In the genomic region with DNA sequence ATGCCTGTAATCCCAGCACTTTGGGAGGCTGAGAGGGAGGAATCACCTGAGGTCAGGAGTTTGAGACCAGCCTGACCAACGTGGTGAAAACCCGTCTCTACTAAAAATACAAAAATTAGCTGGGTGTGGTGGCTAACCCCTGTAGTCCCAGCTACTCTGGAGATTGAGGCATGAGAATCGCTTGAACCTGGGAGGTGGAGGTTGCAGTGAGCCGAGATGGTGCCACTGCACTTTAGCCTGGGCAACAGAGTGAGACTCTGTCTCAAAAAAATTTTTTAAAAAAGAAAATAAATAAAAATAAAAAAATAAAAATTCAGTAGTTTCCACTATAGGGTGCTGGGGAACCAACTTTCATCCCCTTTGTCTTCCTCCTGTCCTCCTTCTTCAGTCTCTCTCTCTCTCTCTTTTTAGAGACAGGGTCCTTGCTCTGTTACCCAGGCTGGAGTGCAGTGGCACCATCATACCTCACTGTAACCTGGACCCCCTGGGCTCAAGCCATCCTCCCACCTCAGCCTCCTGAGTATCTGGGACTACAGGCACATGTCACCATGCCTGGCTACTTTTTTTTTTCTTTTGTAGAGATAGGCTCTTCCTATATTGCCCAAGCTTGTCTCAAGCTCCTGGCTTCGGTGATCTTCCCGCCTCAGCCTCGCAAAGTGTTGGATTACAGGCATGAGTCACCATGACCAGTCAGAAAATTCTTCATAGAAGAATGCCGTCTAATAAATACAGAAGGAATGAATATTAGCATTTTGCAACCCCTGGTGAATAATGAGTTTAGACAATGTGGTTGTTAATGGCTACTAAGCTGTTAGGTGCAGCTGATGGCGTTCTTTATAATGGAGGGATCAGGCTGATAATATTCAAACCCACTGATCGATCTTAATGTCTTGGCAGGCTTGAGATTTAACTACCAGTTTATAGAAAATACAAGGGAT, we compare ENCODE assay signal across 9 cellular contexts. TPM values are rescaled to one million over a fixed set of nuclear protein-coding genes. Genes with fewer than 3 reads are reported as not detected.
DNase-seq lines count a peak whose midpoint lies in the region; ATAC-seq and TF ChIP-seq lines count a peak whose summit lies in the region.
"Had no signal": no experiment of that assay in that cellular context is flagged by ENCODE, and none has a peak within 500 bp of the region (broad histone marks: within the 10 kb centered on the region; RNA-seq: fewer than 3 reads in every experiment).

No MANE protein-coding gene starts in this region.

- H3K18ac ChIP-seq in mesendoderm (ENCODE audit: low read length): no peak overlapping the region

- CTCF ChIA-PET in CD8-positive, alpha-beta memory T cell (lab: Charles Lee): no interaction called here

- intact Hi-C loops in spleen (cut with DNase I; ENCODE audit: low total_unique reads): no loop called here

- H3K4me1 ChIP-seq in CD8-positive, alpha-beta memory T cell (ENCODE audit: insufficient read depth, low read length): no peaks in the 10 kb centered on the region
- H3K4me1 ChIP-seq in mesendoderm (ENCODE audit: control insufficient read depth, low read depth, low read length): peaks cover 3% of the 10 kb centered on the region
- H3K4me1 ChIP-seq in spleen: no peaks in the 10 kb centered on the region

- no peak overlapping the region for H3K4ac ChIP-seq in mesendoderm (ENCODE audit: low read depth, low read length)

- H2BK5ac ChIP-seq in mesendoderm (ENCODE audit: low read length): no peak overlapping the region

- TF ChIP-seq POLR2A in spleen (IDR thresholded peaks at IDR 0.05): no peak

- POLR2A ChIA-PET in CD8-positive, alpha-beta memory T cell (lab: Charles Lee): no interaction called here

- no peak overlapping the region for H4K8ac ChIP-seq in mesendoderm (ENCODE audit: low read depth, low read length)

- H3K27me3 Mint-ChIP-seq in CD8-positive, alpha-beta memory T cell: peaks cover 5 to 33% of the 10 kb centered on the region in 2 donors

- H3K4me3 ChIP-seq in CD8-positive, alpha-beta memory T cell (ENCODE audit: low read length): no peak overlapping the region
- H3K4me3 ChIP-seq in astrocyte of the spinal cord (ENCODE audit: low read depth, low read length): no peak overlapping the region
- no peak overlapping the region for H3K4me3 ChIP-seq in mesendoderm (ENCODE audit: low read length)
- no peak overlapping the region for H3K4me3 ChIP-seq in spleen

- no peaks in the 10 kb centered on the region for H3K79me2 ChIP-seq in mesendoderm (ENCODE audit: control insufficient read depth, insufficient read depth, low read length)

- H3K9ac ChIP-seq in mesendoderm (ENCODE audit: low read length): no peak overlapping the region

- H3K79me1 ChIP-seq in mesendoderm (ENCODE audit: low read length): no peaks in the 10 kb centered on the region

- H3K27ac Mint-ChIP-seq in CD8-positive, alpha-beta memory T cell: no peak overlapping the region
- H3K27ac Mint-ChIP-seq: activated T-cell treated with anti-CD3 and anti-CD28 coated beads, Interleukin-2, amount 50 U/mL, for 24 hours had no signal

- no peak overlapping the region for H2BK15ac ChIP-seq in mesendoderm (replicated peaks; ENCODE audit: low read depth)

- ATAC-seq in HG03097 (IDR thresholded peaks at IDR 0.05; ENCODE audit: low FRiP score, unreplicated experiment) (no peak), GM21723 (IDR thresholded peaks at IDR 0.05; ENCODE audit: unreplicated experiment) (no peak)

- no peaks in the 10 kb centered on the region for H3K36me3 Mint-ChIP-seq in CD8-positive, alpha-beta memory T cell

- peak overlapping the region; percentile 27 for H3K27ac ChIP-seq in CD8-positive, alpha-beta memory T cell (ENCODE audit: low read depth, low read length)
- no peak overlapping the region for H3K27ac ChIP-seq in mesendoderm (ENCODE audit: low read depth, low read length)
- no peak overlapping the region for H3K27ac ChIP-seq in spleen

- H3K4me1 Mint-ChIP-seq in CD8-positive, alpha-beta memory T cell: peaks cover 1 to 4% (median 3%) of the 10 kb centered on the region in 3 donors

- TF ChIP-seq CTCF in astrocyte of the spinal cord (IDR thresholded peaks at IDR 0.05; ENCODE audit: low read depth, low read length): no peak
- no peak for TF ChIP-seq CTCF in spleen (IDR thresholded peaks at IDR 0.05 in 8 of 11, conservative IDR thresholded peaks at IDR 0.05 in 3 of 11)

- no peaks in the 10 kb centered on the region for H3K36me3 ChIP-seq in CD8-positive, alpha-beta memory T cell (ENCODE audit: insufficient read depth, low read length)
- H3K36me3 ChIP-seq in mesendoderm (ENCODE audit: control insufficient read depth, insufficient read depth, low read length) (no peaks in the 10 kb centered on the region), spleen (no peaks in the 10 kb centered on the region)

- no peaks in the 10 kb centered on the region for H3K9me3 Mint-ChIP-seq in CD8-positive, alpha-beta memory T cell
- H3K9me3 Mint-ChIP-seq: activated T-cell treated with anti-CD3 and anti-CD28 coated beads, Interleukin-2, amount 50 U/mL, for 24 hours had no signal

- no peak overlapping the region for H4K5ac ChIP-seq in mesendoderm (ENCODE audit: low read length)

- H3K27me3 ChIP-seq in CD8-positive, alpha-beta memory T cell (ENCODE audit: insufficient read depth, low read length, poor library complexity, severe bottlenecking): no peaks in the 10 kb centered on the region
- no peaks in the 10 kb centered on the region for H3K27me3 ChIP-seq in mesendoderm (ENCODE audit: insufficient read depth, low read length, poor library complexity)
- H3K27me3 ChIP-seq in spleen (replicated peaks in 1 of 7): peaks cover 0 to 9% (median 0%) of the 10 kb centered on the region in 7 donors

- H2AK5ac ChIP-seq in mesendoderm (ENCODE audit: low read length): no peak overlapping the region

- H2BK120ac ChIP-seq in mesendoderm (ENCODE audit: low read depth, low read length): no peak overlapping the region

- no peak for DNase-seq in CD8-positive, alpha-beta memory T cell
- DNase-seq in HT1080 (ENCODE audit: low read depth) (peak; percentile 91), astrocyte of the spinal cord (ENCODE audit: low read depth, low spot score) (peak; percentile 84), mesendoderm (peak; percentile 76), retina (no peak), spleen (no peak)
- DNase-seq: activated T-cell treated with anti-CD3 and anti-CD28 coated beads, Interleukin-2, amount 50 U/mL, for 24 hours had no signal

- no peak overlapping the region for H3K23ac ChIP-seq in mesendoderm (ENCODE audit: low read length)

- H3K4me2 ChIP-seq in mesendoderm (ENCODE audit: low read length): no peak overlapping the region

- H3K9me3 ChIP-seq in CD8-positive, alpha-beta memory T cell (ENCODE audit: low read length): no peaks in the 10 kb centered on the region
- no peaks in the 10 kb centered on the region for H3K9me3 ChIP-seq in spleen

- WGBS in mesendoderm (ENCODE audit: extremely low coverage, insufficient coverage, low lambda C conversion rate): no CpG with 5 or more reads among the region's 10 CpGs
- WGBS in spleen, 5 donors: 77 to 91% (median 85%) methylated on average over 10 of the region's 10 CpGs

- H3K56ac ChIP-seq in mesendoderm (ENCODE audit: low read length): no peak overlapping the region

- no peak overlapping the region for H3K4me3 Mint-ChIP-seq in CD8-positive, alpha-beta memory T cell
- H3K4me3 Mint-ChIP-seq: activated T-cell treated with anti-CD3 and anti-CD28 coated beads, Interleukin-2, amount 50 U/mL, for 24 hours had no signal

- in situ Hi-C loops in astrocyte of the spinal cord (cut with HindIII; ENCODE audit: low sequenced_read_pairs): no loop called here

RNA-seq across cellular contexts. Expression of a gene that starts 20.6 kb away (rescaled TPM):
- under 1 TPM; 0.07 to 0.09 TPM for total RNA-seq in CD8-positive, alpha-beta memory T cell
- not detected for polyA plus RNA-seq in CD8-positive, alpha-beta memory T cell
- total RNA-seq in HT1080 (2014; rRNA removed; shearing (Covaris generic)): 0.27 and 0.40 TPM in 2 replicates
- polyA plus RNA-seq in HT1080 (2015; cell fraction: cytosol; rRNA removed): 0.19 and 0.66 TPM in 2 replicates
- polyA plus RNA-seq in HT1080 (2015; cell fraction: nucleus; rRNA removed): 0.57 and 1.2 TPM in 2 replicates
- 0.44 TPM for polyA plus RNA-seq in mesendoderm (2013, experiment 1 of 2)
- 0.48 TPM for polyA plus RNA-seq in mesendoderm (2013, experiment 2 of 2)
- under 1 TPM in 6 of 7 donors, not detected in 1; 0.07 to 0.72 (median 0.42) TPM for total RNA-seq in spleen
- under 1 TPM; 0.04 to 0.45 (median 0.09) TPM for polyA plus RNA-seq in spleen

Comparison
In these comparisons a context has a peak if more than half of its experiments do, and no peak if none do; other contexts are left out.
1. DNase-seq: peak in HT1080 (single experiment), astrocyte of the spinal cord (single experiment) and mesendoderm (single experiment); none in CD8-positive, alpha-beta memory T cell (0 of 5), retina (single experiment) and spleen (single experiment).